Comparison of ENCODE assay signal across 1 cellular context in the genomic region with DNA sequence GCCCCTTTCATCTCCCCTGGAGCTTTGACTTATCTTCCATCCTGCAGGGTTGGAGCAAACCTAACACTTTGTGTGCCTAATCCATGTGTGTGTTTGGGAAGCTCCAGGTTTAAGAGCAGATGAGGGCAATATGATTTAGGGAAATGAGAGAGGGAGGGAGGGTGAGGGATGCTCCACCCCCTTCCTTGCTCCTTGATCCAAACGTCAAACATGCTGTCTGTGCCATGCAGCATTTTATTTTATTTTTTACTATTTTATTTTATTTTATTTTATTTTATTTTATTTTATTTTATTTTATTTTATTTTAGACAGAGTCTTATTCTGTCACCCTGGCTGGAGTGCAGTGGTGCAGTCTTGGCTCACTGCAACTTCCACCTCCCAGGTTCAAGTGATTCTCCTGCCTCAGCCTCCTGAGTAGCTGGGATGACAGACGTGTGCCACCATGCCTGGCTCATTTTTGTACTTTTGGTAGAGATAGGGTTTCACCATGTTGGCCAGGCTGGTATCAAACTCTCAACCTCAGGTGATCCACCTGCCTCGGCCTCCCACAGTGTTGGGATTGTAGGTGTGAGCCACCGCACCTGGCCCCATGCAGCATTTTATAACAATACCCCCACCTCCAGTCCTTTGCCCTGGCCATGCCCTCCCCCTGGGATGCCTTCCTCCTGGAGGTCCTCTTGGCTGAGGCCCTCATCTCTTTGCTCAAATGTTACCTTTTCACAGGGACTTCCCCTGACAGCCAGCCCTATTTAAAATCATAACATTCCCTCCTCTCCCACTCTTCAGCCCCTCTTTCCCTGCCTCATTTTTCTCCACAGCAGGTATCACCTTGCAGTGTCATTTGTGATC.
TF ChIP-seq lines count a peak whose summit lies in the region.

No MANE protein-coding gene starts in this region.

TF ChIP-seq in endothelial cell of umbilical vein, 7 proteins besides CTCF, POLR2A, EP300 and RAD21 (continued from another document):
- TF ChIP-seq MYC (IDR thresholded peaks at IDR 0.05; ENCODE audit: low read depth, low read length) (no peak), POLR2AphosphoS5 (IDR thresholded peaks at IDR 0.05; ENCODE audit: insufficient read depth, low read depth, low read length) (no peak)
- TF ChIP-seq, protein P1, sequence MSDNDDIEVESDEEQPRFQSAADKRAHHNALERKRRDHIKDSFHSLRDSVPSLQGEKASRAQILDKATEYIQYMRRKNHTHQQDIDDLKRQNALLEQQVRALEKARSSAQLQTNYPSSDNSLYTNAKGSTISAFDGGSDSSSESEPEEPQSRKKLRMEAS (IDR thresholded peaks at IDR 0.05; ENCODE audit: insufficient read depth, insufficient read length), result no peak
TF ChIP-seq in endothelial cell of umbilical vein: peak in this region for 0.
